Comparison of ENCODE assay signal across 21 cellular contexts in the genomic region with DNA sequence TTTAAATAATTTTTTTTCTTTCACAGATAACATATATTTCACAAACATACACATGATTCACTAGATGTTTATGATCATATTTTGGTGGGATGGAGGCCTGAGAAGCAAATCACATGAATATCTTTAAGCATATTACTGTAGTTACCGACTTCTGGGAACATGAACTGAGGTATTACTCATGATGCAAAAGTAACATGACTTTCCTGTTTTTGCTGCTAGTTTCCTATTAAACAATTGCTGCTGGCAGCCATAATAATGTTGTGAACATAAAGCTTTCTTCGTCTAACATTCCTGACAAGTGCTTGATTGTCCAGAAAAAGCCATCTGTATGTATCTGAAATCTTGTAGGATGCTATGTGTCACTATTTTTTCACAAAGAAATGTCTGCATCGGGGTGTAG.
DNase-seq lines count a peak whose midpoint lies in the region; ATAC-seq and TF ChIP-seq lines count a peak whose summit lies in the region.
"Had no signal": no experiment of that assay in that cellular context is flagged by ENCODE, and none has a peak within 500 bp of the region (broad histone marks: within the 10 kb centered on the region; RNA-seq: fewer than 3 reads in every experiment).

No MANE protein-coding gene starts in this region.

- H3K23me2 ChIP-seq in H9 (ENCODE audit: insufficient read length, low read depth, low read length, poor library complexity, severe bottlenecking), result no peaks in the 10 kb centered on the region

- H3K79me2 ChIP-seq in PC-3 (ENCODE audit: low read length), result no peaks in the 10 kb centered on the region
- no peaks in the 10 kb centered on the region for H3K79me2 ChIP-seq in H9 (ENCODE audit: insufficient read depth, low read length)

- H3K9me2 ChIP-seq in PC-3 (replicated peaks; ENCODE audit: low read length), result no peaks in the 10 kb centered on the region

- H3K9ac ChIP-seq in BLaER1 (no peak overlapping the region), PC-3 (ENCODE audit: low read length) (no peak overlapping the region), H9 (ENCODE audit: extremely low read depth, insufficient read length, low read length) (no peak overlapping the region)

- no peaks in the 10 kb centered on the region for H3K79me1 ChIP-seq in H9 (ENCODE audit: insufficient read depth, low read depth, low read length, poor library complexity, severe bottlenecking)

- TF ChIP-seq CTCF in PC-3 (conservative IDR thresholded peaks at IDR 0.05; ENCODE audit: low read depth, low read length) (no peak), fibroblast of pulmonary artery (IDR thresholded peaks at IDR 0.05; ENCODE audit: low read length, missing control alignments) (no peak), nephron (IDR thresholded peaks at IDR 0.05; ENCODE audit: unreplicated experiment in 3 of 3) (no peak), H9 (conservative IDR thresholded peaks at IDR 0.05) (no peak)

- POLR2A ChIA-PET in PC-3 (lab: Charles Lee; ENCODE audit: unreplicated experiment), result no interaction called here

- H3K4me3 ChIP-seq in BLaER1, result no peak overlapping the region
- no peak overlapping the region for H3K4me3 ChIP-seq in PC-3 (ENCODE audit: low read length)
- no peak overlapping the region for H3K4me3 ChIP-seq in fibroblast of pulmonary artery (replicated peaks; ENCODE audit: low read depth, low read length)
- H3K4me3 ChIP-seq: GM23338, SK-N-MC had no signal

- no peak overlapping the region for H3K23ac ChIP-seq in H9 (ENCODE audit: insufficient read length, low read depth, low read length)

- peak overlapping the region; percentile 42 to 89 (median 65) for H3K27ac Mint-ChIP-seq in nephron
- no peak overlapping the region for H3K27ac Mint-ChIP-seq in H9
- H3K27ac Mint-ChIP-seq: GM23338 had no signal

- no peak overlapping the region for H2BK120ac ChIP-seq in H9 (ENCODE audit: low read depth, low read length, poor library complexity, severe bottlenecking)

- BruUV-seq in PC-3 (replicated peaks; lab: Mats Ljungman, UMichigan), result no TSS peak

- no peak overlapping the region for H2BK15ac ChIP-seq in H9 (ENCODE audit: low read depth, low read length)

- no CpG with 5 or more reads among the region's 3 CpGs for WGBS in H9 (ENCODE audit: extremely low coverage, insufficient read length, low lambda C conversion rate)

- no peak overlapping the region for H2BK20ac ChIP-seq in H9 (ENCODE audit: low read depth, low read length, poor library complexity, severe bottlenecking)

- H3K27me3 Mint-ChIP-seq in nephron (ENCODE audit: low read depth), result no peaks in the 10 kb centered on the region
- no peaks in the 10 kb centered on the region for H3K27me3 Mint-ChIP-seq in H9 (ENCODE audit: low read depth)

- no peak overlapping the region for H3K18ac ChIP-seq in H9 (ENCODE audit: insufficient read length, low read depth, low read length)

- intact Hi-C loops in PC-3 (cut with micrococcal nuclease), result no loop called here

- peak overlapping the region; percentile 80 for H3K4me2 ChIP-seq in BLaER1
- H3K4me2 ChIP-seq in PC-3 (ENCODE audit: low read length), result no peak overlapping the region
- no peak overlapping the region for H3K4me2 ChIP-seq in H9 (ENCODE audit: insufficient read depth, insufficient read length, low read length)
- H3K4me2 ChIP-seq: GM23338 had no signal

- H3K36me3 Mint-ChIP-seq in nephron (ENCODE audit: low read depth) (no peaks in the 10 kb centered on the region), H9 (ENCODE audit: insufficient read depth in 1 of 3, low read depth in 3 of 3) (no peaks in the 10 kb centered on the region)

- H3K4me1 Mint-ChIP-seq in nephron (peaks cover 37% of the 10 kb centered on the region), H9 (peaks cover 5 to 7% of the 10 kb centered on the region in 2 experiments)
- H3K4me1 Mint-ChIP-seq: GM23338 had no signal

- H4K5ac ChIP-seq in H9 (ENCODE audit: insufficient read length, low read depth, low read length), result no peak overlapping the region

- H3K4me3 Mint-ChIP-seq in nephron (no peak overlapping the region), H9 (no peak overlapping the region)
- H3K4me3 Mint-ChIP-seq: GM23338 had no signal

- no peak for ATAC-seq in PC-3
- ATAC-seq: HCT116, Panc1 had no signal

- H2AK5ac ChIP-seq in H9 (ENCODE audit: insufficient read length, low read length), result no peak overlapping the region

- no peaks in the 10 kb centered on the region for H3K36me3 ChIP-seq in BLaER1
- no peaks in the 10 kb centered on the region for H3K36me3 ChIP-seq in PC-3 (ENCODE audit: low read depth, low read length)
- H3K36me3 ChIP-seq: BE2C had no signal

- H4K8ac ChIP-seq in H9 (replicated peaks; ENCODE audit: insufficient read length, low read depth, low read length), result no peak overlapping the region

- H3F3A ChIP-seq in PC-3 (ENCODE audit: low read length, unreplicated experiment), result no peaks in the 10 kb centered on the region

- no peak overlapping the region for H4K91ac ChIP-seq in H9 (ENCODE audit: insufficient read length, low read depth, low read length)

- CTCF ChIA-PET in PC-3 (lab: Charles Lee), result no interaction called here

- H2AFZ ChIP-seq in PC-3 (ENCODE audit: low read length) (no peak overlapping the region), H9 (ENCODE audit: low read length) (no peak overlapping the region)
- H2AFZ ChIP-seq: GM23338 had no signal

- no peak overlapping the region for H2BK12ac ChIP-seq in H9 (ENCODE audit: insufficient read length, low read depth, low read length)

- H3K9me3 Mint-ChIP-seq in nephron (no peaks in the 10 kb centered on the region), H9 (no peaks in the 10 kb centered on the region)
- H3K9me3 Mint-ChIP-seq: GM23338 had no signal

- H3K56ac ChIP-seq in H9 (ENCODE audit: insufficient read length, low read depth, low read length), result no peak overlapping the region

- no peak overlapping the region for H2BK5ac ChIP-seq in H9 (ENCODE audit: insufficient read length, low read length)

- H3K4me1 ChIP-seq in BLaER1 (peaks cover 24% of the 10 kb centered on the region), PC-3 (ENCODE audit: insufficient read depth, low read length) (peaks cover 9% of the 10 kb centered on the region), H9 (ENCODE audit: insufficient read depth, low read length) (no peaks in the 10 kb centered on the region)
- H3K4me1 ChIP-seq: BE2C had no signal

- H3K27me3 ChIP-seq in BLaER1, result no peaks in the 10 kb centered on the region
- H3K27me3 ChIP-seq in PC-3 (ENCODE audit: low read length), result no peaks in the 10 kb centered on the region
- no peaks in the 10 kb centered on the region for H3K27me3 ChIP-seq in H9 (ENCODE audit: insufficient read depth, low read length)
- H3K27me3 ChIP-seq: BE2C had no signal

- H3K27ac ChIP-seq in BLaER1, result no peak overlapping the region
- no peak overlapping the region for H3K27ac ChIP-seq in PC-3 (ENCODE audit: low read length)
- no peak overlapping the region for H3K27ac ChIP-seq in H9 (ENCODE audit: insufficient read length, low read depth, low read length)
- H3K27ac ChIP-seq: HL-60, RWPE1, SK-N-MC had no signal

- no peak overlapping the region for H3K4ac ChIP-seq in H9 (ENCODE audit: low read depth, low read length)

- H3K14ac ChIP-seq in H9 (ENCODE audit: insufficient read depth, low read length), result no peak overlapping the region

- DNase-seq in PC-3, result peak; percentile 5
- DNase-seq in fibroblast of pulmonary artery (ENCODE audit: low read depth), result peak; percentile 49
- DNase-seq in NCI-H1105 treated with DMSO at 0.1 percent for 48 hours (lab: John Stamatoyannopoulos, UW), result no peak
- no peak for DNase-seq in foreskin melanocyte
- DNase-seq in H9, result no peak
- DNase-seq in NCI-H1092 (lab: John Stamatoyannopoulos, UW), result no peak
- DNase-seq: 8988T, ACHN, BE2C, NCI-H1105, NCI-H2029, NCI-H526 treated with DMSO at 0.1 percent for 48 hours, SHP77 treated with DMSO at 0.1 percent for 48 hours had no signal

- H4K20me1 ChIP-seq in BLaER1, result no peaks in the 10 kb centered on the region
- H4K20me1 ChIP-seq in PC-3 (ENCODE audit: low read length), result no peaks in the 10 kb centered on the region
- H4K20me1 ChIP-seq in H9 (ENCODE audit: control insufficient read depth, insufficient read depth, insufficient read length), result no peaks in the 10 kb centered on the region

- H3K9me3 ChIP-seq in BLaER1, result no peaks in the 10 kb centered on the region
- H3K9me3 ChIP-seq in PC-3 (ENCODE audit: low read length), result no peaks in the 10 kb centered on the region
- H3K9me3 ChIP-seq in H9 (ENCODE audit: control insufficient read depth, low read depth, low read length), result no peaks in the 10 kb centered on the region
- H3K9me3 ChIP-seq: BE2C had no signal

- H3T11ph ChIP-seq in H9 (ENCODE audit: low read length), result no peak overlapping the region

Comparison
In these comparisons a context has a peak if more than half of its experiments do, and no peak if none do; other contexts are left out.
1. DNase-seq: peak in PC-3 (single experiment) and fibroblast of pulmonary artery (single experiment); none in NCI-H1105 treated with DMSO at 0.1 percent for 48 hours (single experiment), foreskin melanocyte (single experiment), H9 (single experiment) and NCI-H1092 (single experiment).
2. H3K27ac Mint-ChIP-seq: peak in nephron (3 of 3); none in H9 (0 of 3).